Comparison of ENCODE assay signal across 8 cellular contexts in the genomic region with DNA sequence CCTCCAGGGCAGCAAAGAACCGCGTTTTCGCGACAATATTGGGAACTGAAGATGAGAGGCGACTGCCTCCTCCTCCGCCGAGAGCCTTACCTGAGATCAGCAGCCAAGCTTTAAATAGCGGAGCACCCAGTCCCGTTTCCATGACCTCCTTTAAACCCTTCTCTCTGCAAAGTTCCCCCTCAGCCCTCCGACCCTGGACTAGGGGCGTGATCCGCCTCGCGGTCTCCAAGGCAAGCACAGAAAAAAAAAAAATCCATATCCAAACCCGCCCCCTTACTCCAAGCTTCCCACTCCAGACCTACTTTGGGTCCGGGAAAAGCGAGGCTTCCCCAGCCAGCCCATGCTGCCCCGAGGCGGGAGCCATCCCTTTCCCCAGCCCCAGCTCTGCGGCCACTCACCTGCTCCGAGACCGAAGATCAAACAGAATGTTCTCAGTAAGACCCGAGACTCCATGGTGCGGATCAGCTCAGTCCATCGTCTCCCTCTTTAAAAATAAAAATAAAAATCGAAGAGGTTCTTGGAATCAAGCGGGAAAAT. TPM values are rescaled to one million over a fixed set of nuclear protein-coding genes. Genes with fewer than 3 reads are reported as not detected.
A peak's percentile ranks its signal among the peaks of the same experiment; 100 is the strongest.
DNase-seq lines count a peak whose midpoint lies in the region; ATAC-seq, FAIRE-seq and TF ChIP-seq lines count a peak whose summit lies in the region.

No MANE protein-coding gene starts in this region.

- no TSS peak for BruUV-seq in K562 (replicated peaks; lab: Mats Ljungman, UMichigan)

- no peaks in the 10 kb centered on the region for H3K36me3 ChIP-seq in K562 (ENCODE audit: control insufficient read depth, insufficient read depth, low read length)

- peak overlapping the region; percentile 66; the same call in 1 of the 2 replicates for H3K4me2 ChIP-seq in K562 (ENCODE audit: insufficient read depth, low read length)

- peaks cover 0 to 14% of the 10 kb centered on the region in 2 experiments; a peak in 2 of 5 replicates for H3K4me1 ChIP-seq in K562 (replicated peaks in 1 of 2; ENCODE audit: control insufficient read depth in 2 of 2, insufficient read depth in 2 of 2, low read length in 2 of 2)

- no peak overlapping the region for H3K27ac ChIP-seq in K562 (ENCODE audit: extremely low read depth, low read depth, low read length)

- no peaks in the 10 kb centered on the region for H3K9me3 ChIP-seq in K562 (replicated peaks; ENCODE audit: control insufficient read depth, insufficient read depth, low read depth, low read length)

- no peak for TF ChIP-seq RAD21 in K562 (CRISPR knock-in tag; conservative IDR thresholded peaks at IDR 0.05 in 1 of 2, IDR thresholded peaks at IDR 0.05 in 1 of 2)

- TF ChIP-seq POLR2A in K562 (conservative IDR thresholded peaks at IDR 0.05): no peak

- POLR2A ChIA-PET in K562 (lab: Yijun Ruan, JAX): no interaction called here

- peaks cover 8% of the 10 kb centered on the region for H3K27me3 Mint-ChIP-seq in stimulated activated naive CD8-positive, alpha-beta T cell treated with anti-CD3 and anti-CD28 coated beads, Interleukin-15, amount 100 ng/mL, for 72 hours

- H3K4me3 ChIP-seq in K562: peak overlapping the region; percentile 35

- no peaks in the 10 kb centered on the region for H3K9me1 ChIP-seq in K562 (ENCODE audit: control insufficient read depth, insufficient read depth, low read length)

- no peak for TF ChIP-seq EP300 in K562 (IDR thresholded peaks at IDR 0.05; ENCODE audit: low read length)

- H3K4me3 Mint-ChIP-seq in stimulated activated naive CD8-positive, alpha-beta T cell treated with anti-CD3 and anti-CD28 coated beads, Interleukin-15, amount 100 ng/mL, for 72 hours: peak overlapping the region; percentile 96 to 100

- in situ Hi-C loops in K562 (cut with MboI): no loop called here

- H3K79me2 ChIP-seq in K562 (ENCODE audit: control insufficient read depth, insufficient read depth, low read length): no peaks in the 10 kb centered on the region

- no peak overlapping the region for H2AFZ ChIP-seq in K562 (ENCODE audit: low read depth, low read length)

- ATAC-seq in K562: peak; percentile 28
- ATAC-seq in stimulated activated naive CD8-positive, alpha-beta T cell treated with anti-CD3 and anti-CD28 coated beads, Interleukin-15, amount 100 ng/mL, for 72 hours: peak; percentile 9

- peaks cover 17% of the 10 kb centered on the region for H3K4me1 Mint-ChIP-seq in stimulated activated naive CD8-positive, alpha-beta T cell treated with anti-CD3 and anti-CD28 coated beads, Interleukin-15, amount 100 ng/mL, for 72 hours

- no peak overlapping the region for H3K9ac ChIP-seq in K562 (ENCODE audit: insufficient read depth in 1 of 2, low read depth in 2 of 2, low read length in 2 of 2)

- no peak for TF ChIP-seq CTCF in K562 (IDR thresholded peaks at IDR 0.05 in 2 of 3, conservative IDR thresholded peaks at IDR 0.05 in 1 of 3; ENCODE audit: insufficient read depth in 2 of 3, low read depth in 1 of 3, low read length in 3 of 3)

- DNase-seq in activated gamma-delta T cell treated with Interleukin-2 at 50 U/mL for 16 hours (peak; percentile 9), activated gamma-delta T cell (lab: John Stamatoyannopoulos, UW) (no peak), NCI-H82 treated with DMSO at 0.1 percent for 48 hours (lab: John Stamatoyannopoulos, UW; ENCODE audit: unreplicated experiment) (peak; percentile 67), K562 (ENCODE audit: extremely low read depth in 1 of 4, low spot score in 3 of 4) (no peak), left kidney (ENCODE audit: low read depth, low spot score) (peak; percentile 58), GOT3 (lab: John Stamatoyannopoulos, UW) (no peak), OCI-M1 (lab: John Stamatoyannopoulos, UW) (no peak)
- peak in 1 of 2 donors; percentile 26 for DNase-seq in stimulated activated naive CD8-positive, alpha-beta T cell treated with anti-CD3 and anti-CD28 coated beads, Interleukin-15, amount 100 ng/mL, for 72 hours

- intact Hi-C loops in K562 (cut with micrococcal nuclease): no loop called here

- FAIRE-seq in K562 (lab: Jason Lieb, UNC): no peak

- peak overlapping the region; percentile 96 to 98 for H3K27ac Mint-ChIP-seq in stimulated activated naive CD8-positive, alpha-beta T cell treated with anti-CD3 and anti-CD28 coated beads, Interleukin-15, amount 100 ng/mL, for 72 hours

- 8% methylated on average over 27 of the region's 27 CpGs for WGBS in K562 (ENCODE audit: insufficient coverage, low coverage, missing lambda C conversion rate)

- CTCF ChIA-PET in K562 (lab: Yijun Ruan, JAX; ENCODE audit: low intra/inter-chr PET ratio): no interaction called here

- H4K20me1 ChIP-seq in K562 (replicated peaks; ENCODE audit: control insufficient read depth, insufficient read depth, low read length): no peaks in the 10 kb centered on the region

- H3K9me3 Mint-ChIP-seq in stimulated activated naive CD8-positive, alpha-beta T cell treated with anti-CD3 and anti-CD28 coated beads, Interleukin-15, amount 100 ng/mL, for 72 hours: peaks cover 16 to 17% of the 10 kb centered on the region in 2 donors

- peaks cover 7 to 9% of the 10 kb centered on the region in 2 experiments; a peak in 4 of 5 replicates for H3K27me3 ChIP-seq in K562 (ENCODE audit: control insufficient read depth in 2 of 2, insufficient read depth in 2 of 2, low read length in 2 of 2)

TF ChIP-seq in K562, 482 proteins besides CTCF, POLR2A, EP300 and RAD21:
- TF ChIP-seq ELF2 (CRISPR knock-in tag; IDR thresholded peaks at IDR 0.05): no peak
- TF ChIP-seq HMG20B (CRISPR knock-in tag; IDR thresholded peaks at IDR 0.05): no peak
- no peak for TF ChIP-seq SIRT6 (IDR thresholded peaks at IDR 0.05; ENCODE audit: low read depth, low read length)
- TF ChIP-seq SMC3 (conservative IDR thresholded peaks at IDR 0.05; ENCODE audit: insufficient read depth, low read depth, low read length): no peak

RNA-seq across cellular contexts. Expression of gene NELL2, which starts 0.6 kb away (rescaled TPM):
- 3.8 and 4.3 TPM in 2 replicates for total RNA-seq in K562 (2011; cell fraction: chromatin; rRNA removed; ENCODE audit: low replicate concordance)
- total RNA-seq in K562 (2011; cell fraction: nucleolus; rRNA removed): 0.66 and 2.7 TPM in 2 replicates
- total RNA-seq in K562 (2011; cell fraction: nucleoplasm; rRNA removed): 2.1 and 3.7 TPM in 2 replicates
- total RNA-seq in K562 (2014; rRNA removed) (0.20 and 0.36 TPM in 2 replicates), K562 (2014; rRNA removed; fragmentation: Illumina TruSeq; extraction: Trizol) (0.58 and 0.80 TPM in 2 replicates), K562 (2015; rRNA removed; fragmentation: Illumina TruSeq; extraction: Trizol) (0.30 and 1.1 TPM in 2 replicates), K562 (2021) (0.47 and 0.53 TPM in 2 replicates)
- polyA plus RNA-seq in K562 (2011; rRNA removed) (0.27 and 0.82 TPM in 2 replicates), K562 (2014; fragmentation: Illumina TruSeq; extraction: Trizol) (0.19 and 0.71 TPM in 2 replicates), K562 (2014; fragmentation: Nextera tagmentation; extraction: Ambion mirVana) (under 1 TPM; 0.32 to 0.38 TPM), K562 (2014; rRNA removed) (0.45 and 1.6 TPM in 2 replicates)
- polyA plus RNA-seq in K562 (2011; cell fraction: cytosol; rRNA removed): 0.07 and 0.44 TPM in 2 replicates
- polyA plus RNA-seq in K562 (2011; cell fraction: nucleus; rRNA removed): 0.84 TPM in 1 of 2 replicates, not detected in the other
- polyA plus RNA-seq in K562 (2012): 0.42 and 1.6 TPM in 2 replicates
- polyA minus RNA-seq in K562 (2011; rRNA and poly(A)+ RNA removed): 0.48 and 1.1 TPM in 2 replicates
- not detected in 2 replicates for polyA minus RNA-seq in K562 (2011; cell fraction: cytosol; rRNA and poly(A)+ RNA removed)
- 0.81 TPM in 1 of 2 replicates, not detected in the other for polyA minus RNA-seq in K562 (2011; cell fraction: nucleus; rRNA and poly(A)+ RNA removed)

Comparison
In these comparisons a context has a peak if more than half of its experiments do, and no peak if none do; other contexts are left out.
1. DNase-seq: peak in activated gamma-delta T cell treated with Interleukin-2 at 50 U/mL for 16 hours (single experiment), NCI-H82 treated with DMSO at 0.1 percent for 48 hours (single experiment) and left kidney (single experiment); none in activated gamma-delta T cell (single experiment), K562 (0 of 4), GOT3 (single experiment) and OCI-M1 (single experiment).